ENCODE assay signal across 16 cellular contexts in genomic region chr17:855594-855993, GRCh38.
"Had no signal": no experiment of that assay in that cellular context is flagged by ENCODE, and none has a peak within 500 bp of the region (broad histone marks: within the 10 kb centered on the region; RNA-seq: fewer than 3 reads in every experiment).

No MANE protein-coding gene starts in this region.

- H3K27me3 ChIP-seq: esophagus muscularis mucosa, foreskin keratinocyte, right atrium auricular region, suprapubic skin had no signal

- H3K36me3 ChIP-seq: esophagus muscularis mucosa, right atrium auricular region, suprapubic skin had no signal

- H3K27me3 Mint-ChIP-seq: brain had no signal

- H3K9ac ChIP-seq: parathyroid adenoma had no signal

- H3K9me3 ChIP-seq: esophagus muscularis mucosa, right atrium auricular region, suprapubic skin had no signal

- ATAC-seq: activated CD4-positive, alpha-beta T cell treated with anti-CD3 and anti-CD28 coated beads for 36 hours; foreskin keratinocyte; stimulated activated memory B cell treated with anti-CD40 and anti-IgM and Interleukin-4, amounts not matched to agents 10 μg/mL and 1 μg/mL and 100 μg/mL, for 72 hours; T-cell had no signal

- H3K9me3 Mint-ChIP-seq: activated naive CD4-positive, alpha-beta T cell treated with anti-CD3 and anti-CD28 coated beads for 36 hours; brain; memory B cell; neural crest cell; stimulated activated memory B cell treated with anti-CD40 and anti-IgM and Interleukin-4, amounts not matched to agents 10 μg/mL and 1 μg/mL and 100 μg/mL, for 72 hours; T-cell had no signal

- DNase-seq: activated CD4-positive, alpha-beta T cell treated with anti-CD3 and anti-CD28 coated beads for 36 hours; activated naive CD4-positive, alpha-beta T cell treated with anti-CD3 and anti-CD28 coated beads for 36 hours; dorsolateral prefrontal cortex; foreskin keratinocyte; head of caudate nucleus; stimulated activated CD4-positive, alpha-beta T cell treated with anti-CD3 and anti-CD28 coated beads, Interleukin-1b, Interleukin-23, amount 100 ng/mL, for 48 hours; T-cell; T1000 had no signal

- H3K4me1 ChIP-seq: parathyroid adenoma had no signal

- H3K27ac Mint-ChIP-seq: activated CD4-positive, alpha-beta T cell treated with anti-CD3 and anti-CD28 coated beads for 36 hours; activated naive CD4-positive, alpha-beta T cell treated with anti-CD3 and anti-CD28 coated beads for 36 hours; memory B cell; stimulated activated memory B cell treated with anti-CD40 and anti-IgM and Interleukin-4, amounts not matched to agents 10 μg/mL and 1 μg/mL and 100 μg/mL, for 72 hours; T-cell had no signal

- H3K4me3 ChIP-seq: dorsolateral prefrontal cortex, esophagus muscularis mucosa, right atrium auricular region, suprapubic skin had no signal

- H3K4me3 Mint-ChIP-seq: activated CD4-positive, alpha-beta T cell treated with anti-CD3 and anti-CD28 coated beads for 36 hours; activated naive CD4-positive, alpha-beta T cell treated with anti-CD3 and anti-CD28 coated beads for 36 hours; brain; memory B cell; neural crest cell; stimulated activated memory B cell treated with anti-CD40 and anti-IgM and Interleukin-4, amounts not matched to agents 10 μg/mL and 1 μg/mL and 100 μg/mL, for 72 hours; T-cell had no signal

- H3K36me3 Mint-ChIP-seq: memory B cell; stimulated activated memory B cell treated with anti-CD40 and anti-IgM and Interleukin-4, amounts not matched to agents 10 μg/mL and 1 μg/mL and 100 μg/mL, for 72 hours; T-cell had no signal

- H3K4me1 Mint-ChIP-seq: activated CD4-positive, alpha-beta T cell treated with anti-CD3 and anti-CD28 coated beads for 36 hours; memory B cell; stimulated activated memory B cell treated with anti-CD40 and anti-IgM and Interleukin-4, amounts not matched to agents 10 μg/mL and 1 μg/mL and 100 μg/mL, for 72 hours; T-cell had no signal

- H3K27ac ChIP-seq: dorsolateral prefrontal cortex, esophagus muscularis mucosa, foreskin keratinocyte, parathyroid adenoma, right atrium auricular region had no signal
